Comparison of ENCODE assay signal across 34 cellular contexts in genomic region chr16:23634461-23635036, GRCh38.
"Had no signal": no experiment of that assay in that cellular context is flagged by ENCODE, and none has a peak within 500 bp of the region (broad histone marks: within the 10 kb centered on the region; RNA-seq: fewer than 3 reads in every experiment).

No MANE protein-coding gene starts in this region.

- H3K4me1 ChIP-seq: breast epithelium had no signal

- H3K27ac ChIP-seq: adrenal gland, body of pancreas, brain microvascular endothelial cell, breast epithelium, VCaP had no signal

- H3K9me3 ChIP-seq: adrenal gland, body of pancreas, breast epithelium had no signal

- H3K4me3 ChIP-seq: adrenal gland, body of pancreas, breast epithelium had no signal

- ATAC-seq: activated CD8-positive, alpha-beta T cell treated with anti-CD3 and anti-CD28 coated beads for 36 hours; activated naive CD4-positive, alpha-beta T cell treated with anti-CD3 and anti-CD28 coated beads, Interleukin-2, amount 50 U/mL, for 72 hours; activated T-cell treated with anti-CD3 and anti-CD28 coated beads, Interleukin-2, amount 50 U/mL, for 4 hours; activated T-cell treated with anti-CD3 and anti-CD28 coated beads, Interleukin-2, amount 50 U/mL, for 72 hours; activated T-helper 17 cell treated with anti-CD3 and anti-CD28 coated beads, Interleukin-2, amount 50 U/mL, for 72 hours; body of pancreas had no signal

- FAIRE-seq: astrocyte, TTC549 had no signal

- DNase-seq: activated B cell treated with CpG ODN at 0.5 μM for 24 hours; activated CD4-positive, alpha-beta memory T cell treated with anti-CD3 and anti-CD28 coated beads for 36 hours; activated CD4-positive, alpha-beta T cell treated with anti-CD3 and anti-CD28 coated beads for 4 hours; activated CD4-positive, alpha-beta T cell treated with anti-CD3 and anti-CD28 coated beads, Interleukin-2, amount 10 ng/mL, durations not matched to agents 24 days and 14 days; activated CD4-positive, alpha-beta T cell treated with anti-CD3 and anti-CD28 coated beads, Interleukin-2, amount 50 U/mL, for 1 hour; activated CD4-positive, alpha-beta T cell treated with anti-CD3 and anti-CD28 coated beads, Interleukin-2, amount 50 U/mL, for 4 hours; activated CD4-positive, CD25-positive, alpha-beta regulatory T cell treated with anti-CD3 and anti-CD28 coated beads, Interleukin-2, amount 50 U/mL, for 72 hours; activated CD8-positive, alpha-beta memory T cell treated with anti-CD3 and anti-CD28 coated beads, Interleukin-2, amount 50 U/mL, for 4 hours; activated CD8-positive, alpha-beta T cell treated with anti-CD3 and anti-CD28 coated beads for 36 hours; activated effector memory CD4-positive, alpha-beta T cell treated with anti-CD3 and anti-CD28 coated beads, Interleukin-2, amount 50 U/mL, for 16 hours; activated gamma-delta T cell treated with Interleukin-2 at 50 U/mL for 16 hours; activated naive CD4-positive, alpha-beta T cell; activated naive CD4-positive, alpha-beta T cell treated with anti-CD3 and anti-CD28 coated beads for 36 hours; activated naive CD4-positive, alpha-beta T cell treated with anti-CD3 and anti-CD28 coated beads, Interleukin-2, amount 50 U/mL, for 16 hours; activated naive CD8-positive, alpha-beta T cell treated with anti-CD3 and anti-CD28 coated beads for 36 hours; activated T-cell treated with anti-CD3 and anti-CD28 coated beads for 4 hours; activated T-cell treated with anti-CD3 and anti-CD28 coated beads, Interleukin-2, amount 50 U/mL, for 1 hour; activated T-cell treated with anti-CD3 and anti-CD28 coated beads, Interleukin-2, amount 50 U/mL, for 4 hours; activated T-cell treated with anti-CD3 and anti-CD28 coated beads, Interleukin-2, amount 50 U/mL, for 72 hours; adrenal gland; amniotic stem cell; aorta; body of pancreas; brain microvascular endothelial cell; central memory CD4-positive, alpha-beta T cell; T-helper 1 cell; T-helper 2 cell; T-helper 9 cell had no signal

- H3K27me3 ChIP-seq: adrenal gland, body of pancreas, brain microvascular endothelial cell, breast epithelium had no signal
